ENCODE assay signal across 1 cellular context in genomic region chr12:109998904-109999648, GRCh38.
TF ChIP-seq lines count a peak whose summit lies in the region.

Gene ANKRD13A (plus strand): TSS chr12:109999430. CDS start chr12:109999689, 259 bp downstream.

TF ChIP-seq in A549, 52 proteins besides CTCF, POLR2A, EP300 and RAD21 (continued from another document):
- TF ChIP-seq USF2 (IDR thresholded peaks at IDR 0.05) (0 out of 2 replicates have a peak, but pooled peaks have one; percentile 4), KDM5A (IDR thresholded peaks at IDR 0.05) (no peak), FOSL2 (IDR thresholded peaks at IDR 0.05) (no peak), FOSL2 (CRISPR knock-in tag; IDR thresholded peaks at IDR 0.05) (no peak), CEBPB (IDR thresholded peaks at IDR 0.05) (peak in 1 of 2 experiments; percentile 52; a peak in 1 of 4 replicates), CBX2 (IDR thresholded peaks at IDR 0.05; ENCODE audit: borderline replicate concordance, low read depth) (no peak), HMGXB4 (CRISPR knock-in tag; IDR thresholded peaks at IDR 0.05; ENCODE audit: borderline replicate concordance) (no peak; the same call in 1 of the 2 replicates), MAFK (IDR thresholded peaks at IDR 0.05; ENCODE audit: partially characterized antibody) (no peak), HOXB13 (CRISPR knock-in tag; IDR thresholded peaks at IDR 0.05; ENCODE audit: low read depth) (no peak), BHLHE40 (IDR thresholded peaks at IDR 0.05; ENCODE audit: low read depth, low read length) (peak; percentile 92), MYC (IDR thresholded peaks at IDR 0.05; ENCODE audit: borderline replicate concordance, low read length) (no peak), RARB (CRISPR knock-in tag; IDR thresholded peaks at IDR 0.05) (no peak), HOXA7 (CRISPR knock-in tag; IDR thresholded peaks at IDR 0.05) (no peak), NFE2L2 (conservative IDR thresholded peaks at IDR 0.05; ENCODE audit: low read length) (no peak), CHD4 (IDR thresholded peaks at IDR 0.05; ENCODE audit: borderline replicate concordance) (no peak), NR3C1 (IDR thresholded peaks at IDR 0.05) (no peak), ZFP36 (IDR thresholded peaks at IDR 0.05; ENCODE audit: borderline replicate concordance, partially characterized antibody) (no peak), PBX3 (IDR thresholded peaks at IDR 0.05) (0 out of 2 replicates have a peak, but pooled peaks have one; percentile 14), E2F6 (IDR thresholded peaks at IDR 0.05; ENCODE audit: borderline replicate concordance, low read depth) (peak; percentile 91), JUN (IDR thresholded peaks at IDR 0.05) (peak; percentile 60 to 90; a peak in 4 of 5 replicates), ZSCAN20 (CRISPR knock-in tag; IDR thresholded peaks at IDR 0.05) (no peak), BCL3 (IDR thresholded peaks at IDR 0.05) (no peak)
TF ChIP-seq in A549: peak in this region for 14.
